8 cellular contexts compared by ENCODE assay signal in genomic region chr6:122476131-122476530, GRCh38. TPM values are rescaled to one million over a fixed set of nuclear protein-coding genes. Genes with fewer than 3 reads are reported as not detected.
A peak's percentile ranks its signal among the peaks of the same experiment; 100 is the strongest.
DNase-seq lines count a peak whose midpoint lies in the region; ATAC-seq, FAIRE-seq and TF ChIP-seq lines count a peak whose summit lies in the region.

No MANE protein-coding gene starts in this region.

- H3K4me3 Mint-ChIP-seq in CD4-positive, alpha-beta T cell = no peak overlapping the region

- CTCF ChIA-PET in CD4-positive, alpha-beta T cell (lab: Charles Lee) = no interaction called here
- CTCF ChIA-PET in HepG2 (lab: Yijun Ruan, JAX; ENCODE audit: low intra/inter-chr PET ratio, low total read pairs) = interaction anchor here (1.3 to 2.9 kb wide), 3 partner anchors 55 to 250 kb away, joined by 4 to 19 read pairs (median 4); no protein-coding TSS in a partner anchor

- H3K4me2 ChIP-seq in HepG2 (ENCODE audit: low read depth, low read length) = no peak overlapping the region

- H3K9ac ChIP-seq in HepG2 (ENCODE audit: insufficient read depth, low read depth, low read length) = no peak overlapping the region

- ATAC-seq in CD4-positive, alpha-beta T cell (ENCODE audit: poor library complexity) = no peak
- ATAC-seq in HepG2 (no peak), GM19455 (IDR thresholded peaks at IDR 0.05; ENCODE audit: unreplicated experiment) (no peak), sciatic nerve (no peak)

- TF ChIP-seq POLR2A in HepG2 (IDR thresholded peaks at IDR 0.05; ENCODE audit: insufficient read depth in 1 of 2, low read depth in 2 of 2, low read length in 2 of 2) = no peak

- intact Hi-C loops in CD4-positive, alpha-beta T cell (cut with DNase I, micrococcal nuclease) = loop anchor here (1.0 to 10.0 kb wide), 5 partner anchors 54 to 1141 kb away; partner anchors contain the start of gene TBC1D32 (in 1 of the 2)
- intact Hi-C loops in HepG2 (cut with micrococcal nuclease; ENCODE audit: unreplicated experiment) (loop anchor here (1.0 kb wide), 1 partner anchor 54 kb away; no protein-coding TSS in a partner anchor), sciatic nerve (cut with DNase I) (no loop called here)

- peaks cover 8% of the 10 kb centered on the region for H3K79me2 ChIP-seq in HepG2 (ENCODE audit: insufficient read depth, low read length)

- H3K36me3 Mint-ChIP-seq in CD4-positive, alpha-beta T cell (ENCODE audit: low read depth) = peaks cover 11% of the 10 kb centered on the region

- H2AFZ ChIP-seq in HepG2 (ENCODE audit: low read length) = no peak overlapping the region

- no peaks in the 10 kb centered on the region for H3K9me3 Mint-ChIP-seq in CD4-positive, alpha-beta T cell

- FAIRE-seq in HTR-8/SVneo (lab: Jason Lieb, UNC) = no peak
- FAIRE-seq in HepG2 (lab: Jason Lieb, UNC) = peak; percentile 15

- no peak for DNase-seq in CD4-positive, alpha-beta T cell
- DNase-seq in HTR-8/SVneo (ENCODE audit: insufficient read length, low spot score) (peak; percentile 26), HepG2 (ENCODE audit: low spot score) (peak; percentile 24), GOT3 (lab: John Stamatoyannopoulos, UW) (no peak), iPS-NIHi7 (ENCODE audit: extremely low spot score) (no peak), sciatic nerve (ENCODE audit: low spot score) (no peak)

- H3K27ac ChIP-seq in CD4-positive, alpha-beta T cell (ENCODE audit: low read depth, low read length) = no peak overlapping the region
- H3K27ac ChIP-seq in VCaP (no peak overlapping the region), HepG2 (ENCODE audit: extremely low read length, insufficient read depth, low read length) (no peak overlapping the region)

- in situ Hi-C loops in HepG2 (cut with HindIII; ENCODE audit: extremely low pct_ligation_motif_present, low pct_unique_long_range_greater_than_20kb) = loop anchor here (25.0 kb wide), 1 partner anchor 361 kb away; no protein-coding TSS in a partner anchor

- no peaks in the 10 kb centered on the region for H3K27me3 ChIP-seq in CD4-positive, alpha-beta T cell (ENCODE audit: control insufficient read depth, insufficient read depth, low read length)
- no peaks in the 10 kb centered on the region; a peak in 1 of 5 replicates for H3K27me3 ChIP-seq in HepG2 (ENCODE audit: control insufficient read depth in 1 of 2, insufficient read depth in 2 of 2, low read length in 2 of 2)

- no TSS peak for BruUV-seq in HepG2 (replicated peaks; lab: Mats Ljungman, UMichigan)

- H3K27me3 Mint-ChIP-seq in CD4-positive, alpha-beta T cell = no peaks in the 10 kb centered on the region

- no peaks in the 10 kb centered on the region for H3K36me3 ChIP-seq in HepG2 (replicated peaks in 1 of 2; ENCODE audit: control insufficient read depth in 1 of 2, insufficient read depth in 2 of 2, low read length in 2 of 2)

- no peak for TF ChIP-seq EP300 in HepG2 (IDR thresholded peaks at IDR 0.05; ENCODE audit: low read depth in 2 of 2, low read length in 2 of 2)
- TF ChIP-seq EP300 in HepG2 (CRISPR knock-in tag; IDR thresholded peaks at IDR 0.05; ENCODE audit: borderline replicate concordance) = no peak

- no peak for TF ChIP-seq RAD21 in HepG2 (CRISPR knock-in tag; IDR thresholded peaks at IDR 0.05)

- peak; percentile 66 for TF ChIP-seq CTCF in CD4-positive, alpha-beta T cell (IDR thresholded peaks at IDR 0.05)
- peak; percentile 70 for TF ChIP-seq CTCF in VCaP (conservative IDR thresholded peaks at IDR 0.05)
- TF ChIP-seq CTCF in HepG2 (CRISPR knock-in tag; IDR thresholded peaks at IDR 0.05) = peak; percentile 47; the same call in 1 of the 2 replicates

- H3K9me3 ChIP-seq in CD4-positive, alpha-beta T cell (ENCODE audit: control insufficient read depth, low read length) = no peaks in the 10 kb centered on the region
- no peaks in the 10 kb centered on the region for H3K9me3 ChIP-seq in HepG2 (ENCODE audit: low read length)

- POLR2A ChIA-PET in CD4-positive, alpha-beta T cell (lab: Charles Lee) = no interaction called here
- POLR2A ChIA-PET in HepG2 (lab: Yijun Ruan, JAX) = no interaction called here

- H4K20me1 ChIP-seq in HepG2 (ENCODE audit: insufficient read depth, low read length) = peaks cover under 1% of the 10 kb centered on the region; the same call in 1 of the 2 replicates

- H3K4me3 ChIP-seq in HepG2 (replicated peaks in 1 of 3; ENCODE audit: insufficient read depth in 1 of 3, low read depth in 2 of 3, low read length in 3 of 3) = no peak overlapping the region

- H3K4me1 ChIP-seq in HepG2 (ENCODE audit: insufficient read depth, low read length) = peaks cover 6% of the 10 kb centered on the region

- peaks cover 9% of the 10 kb centered on the region for H3K4me1 Mint-ChIP-seq in CD4-positive, alpha-beta T cell (ENCODE audit: low read depth)

- H3K27ac Mint-ChIP-seq in CD4-positive, alpha-beta T cell = no peak overlapping the region

TF ChIP-seq in HepG2, 621 proteins besides CTCF, POLR2A, EP300 and RAD21:
- TF ChIP-seq MXD3 (CRISPR knock-in tag; IDR thresholded peaks at IDR 0.05) (no peak), STAG1 (CRISPR knock-in tag; IDR thresholded peaks at IDR 0.05) (peak; percentile 53), AGO1 (IDR thresholded peaks at IDR 0.05; ENCODE audit: low read depth, low read length, poor library complexity, severe bottlenecking) (no peak), ZNF737 (CRISPR knock-in tag; IDR thresholded peaks at IDR 0.05; ENCODE audit: borderline replicate concordance) (no peak), ZSCAN30 (CRISPR knock-in tag; IDR thresholded peaks at IDR 0.05) (no peak), CEBPB (IDR thresholded peaks at IDR 0.05; ENCODE audit: borderline replicate concordance, low read depth, low read length) (no peak), NFKBIZ (CRISPR knock-in tag; IDR thresholded peaks at IDR 0.05) (no peak), ZNF678 (CRISPR knock-in tag; IDR thresholded peaks at IDR 0.05) (no peak), YY1 (IDR thresholded peaks at IDR 0.05; ENCODE audit: insufficient read depth, insufficient replicate concordance, low read depth, low read length) (no peak), JDP2 (CRISPR knock-in tag; IDR thresholded peaks at IDR 0.05; ENCODE audit: borderline replicate concordance) (no peak)
- TF ChIP-seq, protein P1, sequence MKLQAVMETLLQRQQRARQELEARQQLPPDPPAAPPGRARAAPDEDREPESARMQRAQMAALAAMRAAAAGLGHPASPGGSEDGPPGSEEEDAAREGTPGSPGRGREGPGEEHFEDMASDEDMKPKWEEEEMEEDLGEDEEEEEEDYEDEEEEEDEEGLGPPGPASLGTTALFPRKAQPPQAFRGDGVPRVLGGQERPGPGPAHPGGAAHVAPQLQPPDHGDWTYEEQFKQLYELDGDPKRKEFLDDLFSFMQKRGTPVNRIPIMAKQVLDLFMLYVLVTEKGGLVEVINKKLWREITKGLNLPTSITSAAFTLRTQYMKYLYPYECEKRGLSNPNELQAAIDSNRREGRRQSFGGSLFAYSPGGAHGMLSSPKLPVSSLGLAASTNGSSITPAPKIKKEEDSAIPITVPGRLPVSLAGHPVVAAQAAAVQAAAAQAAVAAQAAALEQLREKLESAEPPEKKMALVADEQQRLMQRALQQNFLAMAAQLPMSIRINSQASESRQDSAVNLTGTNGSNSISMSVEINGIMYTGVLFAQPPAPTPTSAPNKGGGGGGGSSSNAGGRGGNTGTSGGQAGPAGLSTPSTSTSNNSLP (IDR thresholded peaks at IDR 0.05; ENCODE audit: low read depth, low read length) = 0 out of 2 replicates have a peak, but pooled peaks have one; percentile 51
- TF ChIP-seq, protein P2, sequence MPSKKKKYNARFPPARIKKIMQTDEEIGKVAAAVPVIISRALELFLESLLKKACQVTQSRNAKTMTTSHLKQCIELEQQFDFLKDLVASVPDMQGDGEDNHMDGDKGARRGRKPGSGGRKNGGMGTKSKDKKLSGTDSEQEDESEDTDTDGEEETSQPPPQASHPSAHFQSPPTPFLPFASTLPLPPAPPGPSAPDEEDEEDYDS (CRISPR knock-in tag; IDR thresholded peaks at IDR 0.05) = no peak
TF ChIP-seq in HepG2: peak in this region for 2.

RNA-seq across cellular contexts. Expression of gene SERINC1, which starts 4.5 kb away (rescaled TPM):
- 100 to 1,000 TPM; 175 to 178 TPM for total RNA-seq in CD4-positive, alpha-beta T cell
- 62.2 and 112 TPM in 2 replicates for total RNA-seq in HepG2 (2016; rRNA removed; fragmentation: Illumina TruSeq; extraction: Trizol)
- total RNA-seq in HepG2 (2016; cell fraction: cytosol; rRNA removed; fragmentation: Illumina TruSeq; extraction: Trizol; ENCODE audit: low read depth) = 5.4 and 6.5 TPM in 2 replicates
- 61.8 and 116 TPM in 2 replicates for total RNA-seq in HepG2 (2016; cell fraction: insoluble cytoplasmic fraction; rRNA removed; fragmentation: Illumina TruSeq; extraction: Trizol)
- 16.8 and 22.0 TPM in 2 replicates for total RNA-seq in HepG2 (2016; cell fraction: membrane; rRNA removed; fragmentation: Illumina TruSeq; extraction: Trizol)
- 87.4 and 101 TPM in 2 replicates for total RNA-seq in HepG2 (2016; cell fraction: nucleus; rRNA removed; fragmentation: Illumina TruSeq; extraction: Trizol)
- polyA plus RNA-seq in HepG2 (2011; rRNA removed) = 93.5 and 97.7 TPM in 2 replicates
- 47.2 and 97.2 TPM in 2 replicates for polyA plus RNA-seq in HepG2 (2011; cell fraction: cytosol; rRNA removed)
- 12.1 and 22.2 TPM in 2 replicates for polyA plus RNA-seq in HepG2 (2011; cell fraction: nucleus; rRNA removed)
- polyA plus RNA-seq in HepG2 (2012) = 161 and 173 TPM in 2 replicates
- polyA plus RNA-seq in HepG2 (2016; cell fraction: cytosol; fragmentation: Illumina TruSeq; extraction: Trizol; ENCODE audit: low read depth) = 3.2 and 3.6 TPM in 2 replicates
- 47.0 and 52.4 TPM in 2 replicates for polyA plus RNA-seq in HepG2 (2016; cell fraction: insoluble cytoplasmic fraction; fragmentation: Illumina TruSeq; extraction: Trizol; ENCODE audit: low read depth)
- 6.6 and 9.2 TPM in 2 replicates for polyA plus RNA-seq in HepG2 (2016; cell fraction: membrane; fragmentation: Illumina TruSeq; extraction: Trizol; ENCODE audit: low read depth)
- 94.6 and 98.2 TPM in 2 replicates for polyA plus RNA-seq in HepG2 (2016; cell fraction: nucleus; fragmentation: Illumina TruSeq; extraction: Trizol; ENCODE audit: insufficient read depth, low read depth)
- polyA minus RNA-seq in HepG2 (2011; rRNA and poly(A)+ RNA removed; ENCODE audit: low replicate concordance) = 37.1 and 104 TPM in 2 replicates
- 116 and 151 TPM in 2 replicates for polyA minus RNA-seq in HepG2 (2011; cell fraction: cytosol; rRNA and poly(A)+ RNA removed)
- polyA minus RNA-seq in HepG2 (2011; cell fraction: nucleus; rRNA and poly(A)+ RNA removed) = 74.0 and 95.7 TPM in 2 replicates
- total RNA-seq in sciatic nerve = 346 TPM

Comparison
In these comparisons a context has a peak if more than half of its experiments do, and no peak if none do; other contexts are left out.
1. DNase-seq: peak in HTR-8/SVneo (single experiment) and HepG2 (single experiment); none in CD4-positive, alpha-beta T cell (0 of 10), GOT3 (single experiment), iPS-NIHi7 (single experiment) and sciatic nerve (single experiment).
2. Peak in every context shown above with its lines, with median percentiles within 50 percentile points of each other: CTCF ChIP-seq.